Comparison of ENCODE assay signal across 10 cellular contexts in genomic region chr16:14187517-14188338, GRCh38.
A peak's percentile ranks its signal among the peaks of the same experiment; 100 is the strongest.
DNase-seq lines count a peak whose midpoint lies in the region; ATAC-seq, FAIRE-seq and TF ChIP-seq lines count a peak whose summit lies in the region.
"Had no signal": no experiment of that assay in that cellular context is flagged by ENCODE, and none has a peak within 500 bp of the region (broad histone marks: within the 10 kb centered on the region; RNA-seq: fewer than 3 reads in every experiment).

No MANE protein-coding gene starts in this region.

- H3K27ac ChIP-seq in mesodermal cell (ENCODE audit: low read depth, low read length, severe bottlenecking): peak overlapping the region; percentile 91
- H3K27ac ChIP-seq in thoracic aorta: peak overlapping the region in 1 of 2 donors; percentile 24
- H3K27ac ChIP-seq in CD8-positive, alpha-beta T cell (ENCODE audit: low read depth, low read length): no peak overlapping the region

- peak overlapping the region; percentile 78 for H3K4me3 Mint-ChIP-seq in chondrocyte (ENCODE audit: unreplicated experiment)
- H3K4me3 Mint-ChIP-seq in CD8-positive, alpha-beta T cell: no peak overlapping the region
- H3K4me3 Mint-ChIP-seq: immature natural killer cell had no signal

- H3K4me1 ChIP-seq in mesodermal cell (ENCODE audit: control insufficient read depth, insufficient read depth, low read length, poor library complexity, severe bottlenecking) (peaks cover 25% of the 10 kb centered on the region), thoracic aorta (ENCODE audit: control insufficient read depth in 1 of 2, low read depth in 2 of 2) (peaks cover 6 to 20% of the 10 kb centered on the region in 2 donors)
- peaks cover 6% of the 10 kb centered on the region for H3K4me1 ChIP-seq in CD8-positive, alpha-beta T cell (ENCODE audit: insufficient read depth, low read length)

- H3K27me3 ChIP-seq in thoracic aorta (replicated peaks; ENCODE audit: insufficient read depth): no peaks in the 10 kb centered on the region
- no peaks in the 10 kb centered on the region for H3K27me3 ChIP-seq in CD8-positive, alpha-beta T cell (ENCODE audit: insufficient read depth, low read length)

- H3K4me3 ChIP-seq in mesodermal cell (ENCODE audit: extremely low read depth, insufficient read depth, low read length, poor library complexity, severe bottlenecking) (peak overlapping the region; percentile 36), thoracic aorta (peak overlapping the region; percentile 66)
- H3K4me3 ChIP-seq in CD8-positive, alpha-beta T cell (ENCODE audit: low read depth, low read length): no peak overlapping the region

- CTCF ChIA-PET in CD8-positive, alpha-beta T cell (lab: Charles Lee): interaction anchor here (2.2 kb wide), 1 partner anchor 264 kb away, joined by 4 read pairs; no protein-coding TSS in a partner anchor

- no peak for ATAC-seq in thoracic aorta (ENCODE audit: insufficient number of reproducible peaks, low FRiP score, low read depth)
- ATAC-seq in CD8-positive, alpha-beta T cell: no peak
- ATAC-seq: Panc1 had no signal

- peak overlapping the region; percentile 91 for H3K27ac Mint-ChIP-seq in chondrocyte (ENCODE audit: unreplicated experiment)
- no peak overlapping the region for H3K27ac Mint-ChIP-seq in CD8-positive, alpha-beta T cell
- H3K27ac Mint-ChIP-seq: immature natural killer cell had no signal

- H3K4me1 Mint-ChIP-seq in chondrocyte (ENCODE audit: low read depth): peaks cover 52% of the 10 kb centered on the region
- peaks cover 28% of the 10 kb centered on the region for H3K4me1 Mint-ChIP-seq in CD8-positive, alpha-beta T cell (ENCODE audit: low read depth)

- H3K9me3 Mint-ChIP-seq in chondrocyte (ENCODE audit: low read depth): no peaks in the 10 kb centered on the region
- no peaks in the 10 kb centered on the region for H3K9me3 Mint-ChIP-seq in CD8-positive, alpha-beta T cell
- H3K9me3 Mint-ChIP-seq: immature natural killer cell had no signal

- H3K27me3 Mint-ChIP-seq in chondrocyte (ENCODE audit: low read depth): no peaks in the 10 kb centered on the region
- H3K27me3 Mint-ChIP-seq in CD8-positive, alpha-beta T cell (ENCODE audit: low read depth): no peaks in the 10 kb centered on the region

- no peaks in the 10 kb centered on the region for H3K36me3 Mint-ChIP-seq in chondrocyte (ENCODE audit: low read depth)
- H3K36me3 Mint-ChIP-seq in CD8-positive, alpha-beta T cell: no peaks in the 10 kb centered on the region
- H3K36me3 Mint-ChIP-seq: immature natural killer cell had no signal

- H3K9me3 ChIP-seq in mesodermal cell (ENCODE audit: control insufficient read depth, low read length): no peaks in the 10 kb centered on the region
- H3K9me3 ChIP-seq in thoracic aorta: no peaks in the 10 kb centered on the region
- no peaks in the 10 kb centered on the region for H3K9me3 ChIP-seq in CD8-positive, alpha-beta T cell (ENCODE audit: low read length)

- DNase-seq in NCI-H2029 (lab: John Stamatoyannopoulos, UW): peak; percentile 30
- DNase-seq in chondrocyte (ENCODE audit: low spot score): no peak
- DNase-seq in thoracic aorta (ENCODE audit: low spot score): no peak
- DNase-seq in GM19239 (ENCODE audit: insufficient read length, low spot score): no peak
- no peak for DNase-seq in CD8-positive, alpha-beta T cell
- DNase-seq in HT-29 (ENCODE audit: low spot score): no peak
- DNase-seq: activated naive CD4-positive, alpha-beta T cell treated with anti-CD3 and anti-CD28 coated beads, Interleukin-2, amount 50 U/mL, for 16 hours; immature natural killer cell had no signal

- intact Hi-C loops in CD8-positive, alpha-beta T cell (cut with DNase I, micrococcal nuclease): no loop called here

- FAIRE-seq in GM19239 (lab: Jason Lieb, UNC): no peak

- POLR2A ChIA-PET in CD8-positive, alpha-beta T cell (lab: Charles Lee): no interaction called here

- TF ChIP-seq CTCF in chondrocyte (IDR thresholded peaks at IDR 0.05): no peak
- TF ChIP-seq CTCF in thoracic aorta (IDR thresholded peaks at IDR 0.05): no peak
- TF ChIP-seq CTCF in CD8-positive, alpha-beta T cell (IDR thresholded peaks at IDR 0.05): no peak

- H3K36me3 ChIP-seq in mesodermal cell (ENCODE audit: control insufficient read depth, insufficient read depth, low read length) (no peaks in the 10 kb centered on the region), thoracic aorta (no peaks in the 10 kb centered on the region)
- H3K36me3 ChIP-seq in CD8-positive, alpha-beta T cell (ENCODE audit: insufficient read depth, low read length): no peaks in the 10 kb centered on the region

- 80 to 90% methylated on average over 1 to 5 of the region's 10 CpGs for WGBS in mesodermal cell (ENCODE audit: insufficient coverage in 2 of 2), 2 experiments
